Comparison of ENCODE assay signal across 8 cellular contexts in the genomic region with DNA sequence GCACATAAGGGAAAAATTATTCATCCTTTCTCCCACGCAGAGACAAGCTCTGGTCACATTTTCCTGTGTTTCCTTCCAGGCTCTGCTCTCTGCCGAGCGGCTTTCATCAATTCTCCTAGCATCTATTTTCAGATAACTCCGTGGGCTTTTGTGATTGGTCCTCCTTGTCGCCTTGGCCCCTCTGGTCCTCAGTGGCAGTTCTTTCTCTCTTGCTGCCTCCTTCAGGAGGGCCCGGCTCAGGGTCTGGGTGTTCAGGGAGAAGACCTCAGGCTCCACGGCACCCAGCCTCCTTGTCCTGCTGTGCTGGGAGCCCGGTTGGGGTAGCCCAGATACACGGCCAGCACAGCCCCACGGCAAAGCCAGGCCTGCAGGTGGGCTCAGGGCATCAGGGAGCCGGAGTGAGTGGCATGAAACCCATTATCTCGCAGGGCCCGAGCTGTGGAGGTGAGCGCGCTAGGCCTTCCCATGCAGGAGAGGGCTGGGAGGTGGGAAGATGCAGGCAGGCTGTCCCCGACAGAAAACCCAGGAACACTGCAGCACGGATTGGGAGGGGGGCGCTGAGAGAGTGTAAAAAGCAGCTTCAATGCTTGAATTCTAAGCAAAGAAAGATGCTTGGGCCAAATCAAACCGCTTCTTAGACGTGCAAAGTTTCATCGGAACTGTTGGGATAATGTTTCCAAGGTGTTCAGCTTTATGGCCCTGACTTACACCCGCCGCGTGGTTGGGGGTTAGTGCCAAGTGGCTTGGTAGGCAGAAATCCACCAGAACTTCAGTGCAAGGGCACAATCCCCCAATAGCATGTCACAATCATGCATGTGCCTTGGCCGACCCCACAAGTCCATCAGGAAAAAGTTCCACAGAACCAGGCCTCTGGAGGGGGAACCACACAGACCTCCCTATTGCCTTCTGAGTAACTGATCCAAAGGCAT.
A peak's percentile ranks its signal among the peaks of the same experiment; 100 is the strongest.
DNase-seq lines count a peak whose midpoint lies in the region; ATAC-seq and TF ChIP-seq lines count a peak whose summit lies in the region.

No MANE protein-coding gene starts in this region.

- POLR2A ChIA-PET in activated naive CD8-positive, alpha-beta T cell treated with anti-CD3 and anti-CD28 coated beads, Interleukin-2, amount 10 ng/mL, durations not matched to agents 7 days and 5 days (lab: Charles Lee), result interaction anchor here (1.0 to 7.2 kb wide), 3 partner anchors 11 to 45 kb away, joined by 4 to 58 read pairs (median 5); no protein-coding TSS in a partner anchor

- ATAC-seq in activated naive CD8-positive, alpha-beta T cell treated with anti-CD3 and anti-CD28 coated beads, Interleukin-2, amount 10 ng/mL, durations not matched to agents 7 days and 5 days (ENCODE audit: low read depth), result no peak
- ATAC-seq in HG02678 (IDR thresholded peaks at IDR 0.05; ENCODE audit: unreplicated experiment), result no peak

- peak overlapping the region; percentile 96 for H3K27ac ChIP-seq in temporal lobe (ENCODE audit: low read depth, low read length)

- DNase-seq in NCI-H524 (lab: John Stamatoyannopoulos, UW), result peak; percentile 58 to 65
- DNase-seq in NCI-H524 treated with DMSO at 0.1 percent for 48 hours (lab: John Stamatoyannopoulos, UW), result no peak
- DNase-seq in activated naive CD8-positive, alpha-beta T cell treated with anti-CD3 and anti-CD28 coated beads, Interleukin-2, amount 10 ng/mL, durations not matched to agents 7 days and 5 days, result peak; percentile 32
- DNase-seq in islet precursor cell, result peak; percentile 41
- no peak for DNase-seq in glutamatergic neuron
- DNase-seq in NCI-H82 (lab: John Stamatoyannopoulos, UW), result no peak

- no peaks in the 10 kb centered on the region for H3K36me3 Mint-ChIP-seq in activated naive CD8-positive, alpha-beta T cell treated with anti-CD3 and anti-CD28 coated beads, Interleukin-2, amount 10 ng/mL, durations not matched to agents 7 days and 5 days
- peaks cover 6% of the 10 kb centered on the region for H3K36me3 Mint-ChIP-seq in glutamatergic neuron (ENCODE audit: unreplicated experiment)

- no peaks in the 10 kb centered on the region for H3K27me3 Mint-ChIP-seq in activated naive CD8-positive, alpha-beta T cell treated with anti-CD3 and anti-CD28 coated beads, Interleukin-2, amount 10 ng/mL, durations not matched to agents 7 days and 5 days
- peaks cover 11% of the 10 kb centered on the region for H3K27me3 Mint-ChIP-seq in glutamatergic neuron (ENCODE audit: unreplicated experiment)

- TF ChIP-seq CTCF in glutamatergic neuron (IDR thresholded peaks at IDR 0.05; ENCODE audit: partially characterized antibody, unreplicated experiment), result no peak

- peak overlapping the region; percentile 79 for H3K27ac Mint-ChIP-seq in activated naive CD8-positive, alpha-beta T cell treated with anti-CD3 and anti-CD28 coated beads, Interleukin-2, amount 10 ng/mL, durations not matched to agents 7 days and 5 days
- no peak overlapping the region for H3K27ac Mint-ChIP-seq in glutamatergic neuron (ENCODE audit: unreplicated experiment)

- no peaks in the 10 kb centered on the region for H3K9me3 Mint-ChIP-seq in activated naive CD8-positive, alpha-beta T cell treated with anti-CD3 and anti-CD28 coated beads, Interleukin-2, amount 10 ng/mL, durations not matched to agents 7 days and 5 days
- peaks cover 2% of the 10 kb centered on the region for H3K9me3 Mint-ChIP-seq in glutamatergic neuron (ENCODE audit: unreplicated experiment)

- peak overlapping the region; percentile 39 for H3K4me3 Mint-ChIP-seq in activated naive CD8-positive, alpha-beta T cell treated with anti-CD3 and anti-CD28 coated beads, Interleukin-2, amount 10 ng/mL, durations not matched to agents 7 days and 5 days
- no peak overlapping the region for H3K4me3 Mint-ChIP-seq in glutamatergic neuron (ENCODE audit: unreplicated experiment)

- peaks cover 23% of the 10 kb centered on the region for H3K4me1 Mint-ChIP-seq in activated naive CD8-positive, alpha-beta T cell treated with anti-CD3 and anti-CD28 coated beads, Interleukin-2, amount 10 ng/mL, durations not matched to agents 7 days and 5 days
- no peaks in the 10 kb centered on the region for H3K4me1 Mint-ChIP-seq in glutamatergic neuron (ENCODE audit: low read depth, unreplicated experiment)

Comparison
In these comparisons a context has a peak if more than half of its experiments do, and no peak if none do; other contexts are left out.
1. DNase-seq: peak in NCI-H524 (2 of 2), activated naive CD8-positive, alpha-beta T cell treated with anti-CD3 and anti-CD28 coated beads, Interleukin-2, amount 10 ng/mL, durations not matched to agents 7 days and 5 days (single experiment) and islet precursor cell (single experiment); none in NCI-H524 treated with DMSO at 0.1 percent for 48 hours (single experiment), glutamatergic neuron (single experiment) and NCI-H82 (single experiment).